Comparison of ENCODE assay signal across 35 cellular contexts in the genomic region with DNA sequence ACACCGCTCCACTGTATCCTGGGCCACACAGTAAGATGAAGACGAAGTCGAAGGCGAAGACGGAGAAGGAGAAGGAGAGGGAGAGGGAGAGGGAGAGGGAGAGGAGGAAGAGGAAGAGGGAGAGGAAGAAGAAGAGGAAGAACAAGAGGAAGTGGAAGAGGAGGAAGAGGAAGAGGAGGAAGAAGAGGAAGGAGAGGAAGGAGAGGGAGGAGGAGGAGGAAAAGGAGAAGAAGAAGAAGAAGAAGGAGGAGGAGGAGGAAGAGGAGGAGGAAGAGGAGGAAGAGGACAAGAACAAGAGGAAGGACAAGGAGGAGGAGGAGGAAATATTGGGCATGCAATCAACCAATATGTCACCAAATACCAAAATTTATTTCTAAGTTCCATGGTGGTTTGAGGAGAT.
DNase-seq lines count a peak whose midpoint lies in the region; ATAC-seq, FAIRE-seq and TF ChIP-seq lines count a peak whose summit lies in the region.
"Had no signal": no experiment of that assay in that cellular context is flagged by ENCODE, and none has a peak within 500 bp of the region (broad histone marks: within the 10 kb centered on the region; RNA-seq: fewer than 3 reads in every experiment).

No MANE protein-coding gene starts in this region.

- BruUV-seq in HepG2 (replicated peaks; lab: Mats Ljungman, UMichigan) (no TSS peak), K562 (replicated peaks; lab: Mats Ljungman, UMichigan) (no TSS peak)

- H3K27ac ChIP-seq in HepG2 (ENCODE audit: extremely low read length, insufficient read depth, low read length) (no peak overlapping the region), right lobe of liver (no peak overlapping the region), HEK293 (ENCODE audit: extremely low read depth, low read depth, low read length) (no peak overlapping the region), K562 (ENCODE audit: extremely low read depth, low read depth, low read length) (no peak overlapping the region)
- H3K27ac ChIP-seq: 22Rv1; A549; BLaER1; BLaER1 treated with 17β-estradiol and CSF1 and Interleukin-3, amounts not matched to agents 10 nM and 100 nM; C4-2B had no signal

- in situ Hi-C loops in HepG2 (cut with HindIII; ENCODE audit: extremely low pct_ligation_motif_present, low pct_unique_long_range_greater_than_20kb) (no loop called here), K562 (cut with MboI) (no loop called here)

- FAIRE-seq in HepG2 (lab: Jason Lieb, UNC) (no peak), K562 (lab: Jason Lieb, UNC) (no peak), urothelium cell line (lab: Jason Lieb, UNC) (peak; percentile 58)
- FAIRE-seq: A204.1, A549, D721Med had no signal

- H2AFZ ChIP-seq in HepG2 (ENCODE audit: low read length): no peak overlapping the region
- H2AFZ ChIP-seq in K562 (ENCODE audit: low read depth, low read length): no peak overlapping the region

- H3K9ac ChIP-seq in HepG2 (ENCODE audit: insufficient read depth, low read depth, low read length) (no peak overlapping the region), K562 (ENCODE audit: insufficient read depth in 1 of 2, low read depth in 2 of 2, low read length in 2 of 2) (no peak overlapping the region)
- H3K9ac ChIP-seq: BLaER1; BLaER1 treated with 17β-estradiol and CSF1 and Interleukin-3, amounts not matched to agents 10 nM and 100 nM had no signal

- H3K4me3 ChIP-seq in HepG2 (replicated peaks in 1 of 3; ENCODE audit: insufficient read depth in 1 of 3, low read depth in 2 of 3, low read length in 3 of 3) (no peak overlapping the region), right lobe of liver (no peak overlapping the region), HEK293 (ENCODE audit: low read depth, low read length) (no peak overlapping the region), K562 (no peak overlapping the region)
- H3K4me3 ChIP-seq: A549; BLaER1; BLaER1 treated with 17β-estradiol and CSF1 and Interleukin-3, amounts not matched to agents 10 nM and 100 nM had no signal

- DNase-seq in HepG2 (ENCODE audit: low spot score): no peak
- DNase-seq in right lobe of liver: no peak
- DNase-seq in K562 (ENCODE audit: extremely low read depth in 1 of 4, low spot score in 3 of 4): no peak
- DNase-seq in urothelium cell line (ENCODE audit: low spot score): no peak
- DNase-seq in SW480 (ENCODE audit: low spot score): no peak
- DNase-seq in NCI-H1417 (lab: John Stamatoyannopoulos, UW): no peak
- no peak for DNase-seq in anterior cingulate cortex (lab: John Stamatoyannopoulos, UW)
- DNase-seq: 8988T; ACHN; AML-193; BE2C; C1 segment of cervical spinal cord; Caco-2; Calu3; CD4-positive, alpha-beta memory T cell; CD4-positive, alpha-beta T cell; CD4-positive, CD25-positive, alpha-beta regulatory T cell; CD8-positive, alpha-beta memory T cell; CD8-positive, alpha-beta T cell; COR-L47; DMS 273 treated with DMSO at 0.1 percent for 48 hours; DMS153; DMS53; DMS79; DMS79 treated with DMSO at 0.1 percent for 48 hours; DND-41; EL had no signal

- ATAC-seq in HepG2 (no peak), right lobe of liver (no peak), K562 (no peak)
- ATAC-seq: A549; CD8-positive, alpha-beta T cell had no signal

- TF ChIP-seq CTCF in HepG2 (CRISPR knock-in tag; IDR thresholded peaks at IDR 0.05): no peak
- no peak for TF ChIP-seq CTCF in right lobe of liver (IDR thresholded peaks at IDR 0.05)
- no peak for TF ChIP-seq CTCF in HEK293 (tag by site-specific recombination; IDR thresholded peaks at IDR 0.05)
- no peak for TF ChIP-seq CTCF in K562 (IDR thresholded peaks at IDR 0.05 in 2 of 3, conservative IDR thresholded peaks at IDR 0.05 in 1 of 3; ENCODE audit: insufficient read depth in 2 of 3, low read depth in 1 of 3, low read length in 3 of 3)

- H3K79me2 ChIP-seq in HepG2 (ENCODE audit: insufficient read depth, low read length): no peaks in the 10 kb centered on the region
- no peaks in the 10 kb centered on the region for H3K79me2 ChIP-seq in K562 (ENCODE audit: control insufficient read depth, insufficient read depth, low read length)

- H3K9me1 ChIP-seq in K562 (ENCODE audit: control insufficient read depth, insufficient read depth, low read length): no peaks in the 10 kb centered on the region

- H4K20me1 ChIP-seq in HepG2 (ENCODE audit: insufficient read depth, low read length) (no peaks in the 10 kb centered on the region), K562 (replicated peaks; ENCODE audit: control insufficient read depth, insufficient read depth, low read length) (no peaks in the 10 kb centered on the region)
- H4K20me1 ChIP-seq: BLaER1; BLaER1 treated with 17β-estradiol and CSF1 and Interleukin-3, amounts not matched to agents 10 nM and 100 nM had no signal

- intact Hi-C loops in HepG2 (cut with micrococcal nuclease; ENCODE audit: unreplicated experiment) (no loop called here), right lobe of liver (cut with DNase I) (no loop called here), K562 (cut with micrococcal nuclease) (no loop called here)

- H3K36me3 ChIP-seq in HepG2 (replicated peaks in 1 of 2; ENCODE audit: control insufficient read depth in 1 of 2, insufficient read depth in 2 of 2, low read length in 2 of 2) (no peaks in the 10 kb centered on the region), right lobe of liver (no peaks in the 10 kb centered on the region), HEK293 (ENCODE audit: control insufficient read depth in 2 of 2, insufficient read depth in 1 of 2, low read length in 2 of 2) (no peaks in the 10 kb centered on the region), K562 (ENCODE audit: control insufficient read depth, insufficient read depth, low read length) (no peaks in the 10 kb centered on the region)
- H3K36me3 ChIP-seq: BE2C; BLaER1; BLaER1 treated with 17β-estradiol and CSF1 and Interleukin-3, amounts not matched to agents 10 nM and 100 nM had no signal

- H3K4me1 ChIP-seq in HepG2 (ENCODE audit: insufficient read depth, low read length) (no peaks in the 10 kb centered on the region), right lobe of liver (no peaks in the 10 kb centered on the region), HEK293 (ENCODE audit: control insufficient read depth, insufficient read depth, low read length) (no peaks in the 10 kb centered on the region), K562 (replicated peaks in 1 of 2; ENCODE audit: control insufficient read depth in 2 of 2, insufficient read depth in 2 of 2, low read length in 2 of 2) (no peaks in the 10 kb centered on the region)
- H3K4me1 ChIP-seq: A549; BE2C; BLaER1; BLaER1 treated with 17β-estradiol and CSF1 and Interleukin-3, amounts not matched to agents 10 nM and 100 nM; Caco-2 had no signal

- TF ChIP-seq RAD21 in HepG2 (CRISPR knock-in tag; IDR thresholded peaks at IDR 0.05) (no peak), K562 (CRISPR knock-in tag; conservative IDR thresholded peaks at IDR 0.05 in 1 of 2, IDR thresholded peaks at IDR 0.05 in 1 of 2) (no peak)

- TF ChIP-seq EP300 in HepG2 (IDR thresholded peaks at IDR 0.05; ENCODE audit: low read depth in 2 of 2, low read length in 2 of 2): no peak
- no peak for TF ChIP-seq EP300 in HepG2 (CRISPR knock-in tag; IDR thresholded peaks at IDR 0.05; ENCODE audit: borderline replicate concordance)
- TF ChIP-seq EP300 in K562 (IDR thresholded peaks at IDR 0.05; ENCODE audit: low read length): no peak

- TF ChIP-seq POLR2A in HepG2 (IDR thresholded peaks at IDR 0.05; ENCODE audit: insufficient read depth in 1 of 2, low read depth in 2 of 2, low read length in 2 of 2) (no peak), right lobe of liver (IDR thresholded peaks at IDR 0.05) (no peak), K562 (conservative IDR thresholded peaks at IDR 0.05) (no peak)

- POLR2A ChIA-PET in HepG2 (lab: Yijun Ruan, JAX): no interaction called here
- POLR2A ChIA-PET in HEK293 (lab: Yijun Ruan, JAX): no interaction called here
- POLR2A ChIA-PET in K562 (lab: Yijun Ruan, JAX): no interaction called here

- no peak overlapping the region for H3K4me2 ChIP-seq in HepG2 (ENCODE audit: low read depth, low read length)
- no peak overlapping the region for H3K4me2 ChIP-seq in K562 (ENCODE audit: insufficient read depth, low read length)
- H3K4me2 ChIP-seq: A549; BLaER1; BLaER1 treated with 17β-estradiol and CSF1 and Interleukin-3, amounts not matched to agents 10 nM and 100 nM had no signal

- peaks cover 2% of the 10 kb centered on the region for H3K9me3 ChIP-seq in HepG2 (ENCODE audit: low read length)
- peaks cover 0 to 1% (median 0%) of the 10 kb centered on the region in 4 donors for H3K9me3 ChIP-seq in right lobe of liver
- H3K9me3 ChIP-seq in HEK293 (ENCODE audit: control insufficient read depth, insufficient read depth, low read depth, low read length): no peaks in the 10 kb centered on the region
- no peaks in the 10 kb centered on the region for H3K9me3 ChIP-seq in K562 (replicated peaks; ENCODE audit: control insufficient read depth, insufficient read depth, low read depth, low read length)
- H3K9me3 ChIP-seq: A549, BE2C, BLaER1, Caco-2 had no signal

- 66% methylated on average over 5 of the region's 5 CpGs for WGBS in HepG2 (ENCODE audit: low lambda C conversion rate)
- WGBS in right lobe of liver (ENCODE audit: insufficient coverage, low coverage, low lambda C conversion rate, missing lambda C conversion rate): 85% methylated on average over 5 of the region's 5 CpGs
- 4% methylated on average over 4 of the region's 5 CpGs for WGBS in K562 (ENCODE audit: insufficient coverage, low coverage, missing lambda C conversion rate)

- CTCF ChIA-PET in HepG2 (lab: Yijun Ruan, JAX; ENCODE audit: low intra/inter-chr PET ratio, low total read pairs): no interaction called here
- CTCF ChIA-PET in HEK293 (lab: Yijun Ruan, JAX): interaction anchor here (0.6 kb wide), 1 partner anchor 26 kb away, joined by 4 read pairs; no protein-coding TSS in a partner anchor
- CTCF ChIA-PET in K562 (lab: Yijun Ruan, JAX; ENCODE audit: low intra/inter-chr PET ratio): no interaction called here

- H3K27me3 ChIP-seq in HepG2 (ENCODE audit: control insufficient read depth in 1 of 2, insufficient read depth in 2 of 2, low read length in 2 of 2) (no peaks in the 10 kb centered on the region), right lobe of liver (no peaks in the 10 kb centered on the region), K562 (ENCODE audit: control insufficient read depth in 2 of 2, insufficient read depth in 2 of 2, low read length in 2 of 2) (no peaks in the 10 kb centered on the region; a peak in 1 of 5 replicates)
- H3K27me3 ChIP-seq: BE2C; BLaER1; BLaER1 treated with 17β-estradiol and CSF1 and Interleukin-3, amounts not matched to agents 10 nM and 100 nM had no signal

TF ChIP-seq in HepG2, 621 proteins besides CTCF, POLR2A, EP300 and RAD21 (continues in another document):
- TF ChIP-seq IRX3 (CRISPR knock-in tag; IDR thresholded peaks at IDR 0.05; ENCODE audit: borderline replicate concordance, low read depth): no peak

TF ChIP-seq in HEK293, 187 proteins besides CTCF, POLR2A, EP300 and RAD21 (continues in another document):
- TF ChIP-seq ZNF600 (tag by site-specific recombination; IDR thresholded peaks at IDR 0.05) (no peak), SCRT2 (tag by site-specific recombination; IDR thresholded peaks at IDR 0.05) (no peak), ZNF544 (tag by site-specific recombination; IDR thresholded peaks at IDR 0.05) (no peak)
